Comparison of ENCODE assay signal across 1 cellular context in the genomic region with DNA sequence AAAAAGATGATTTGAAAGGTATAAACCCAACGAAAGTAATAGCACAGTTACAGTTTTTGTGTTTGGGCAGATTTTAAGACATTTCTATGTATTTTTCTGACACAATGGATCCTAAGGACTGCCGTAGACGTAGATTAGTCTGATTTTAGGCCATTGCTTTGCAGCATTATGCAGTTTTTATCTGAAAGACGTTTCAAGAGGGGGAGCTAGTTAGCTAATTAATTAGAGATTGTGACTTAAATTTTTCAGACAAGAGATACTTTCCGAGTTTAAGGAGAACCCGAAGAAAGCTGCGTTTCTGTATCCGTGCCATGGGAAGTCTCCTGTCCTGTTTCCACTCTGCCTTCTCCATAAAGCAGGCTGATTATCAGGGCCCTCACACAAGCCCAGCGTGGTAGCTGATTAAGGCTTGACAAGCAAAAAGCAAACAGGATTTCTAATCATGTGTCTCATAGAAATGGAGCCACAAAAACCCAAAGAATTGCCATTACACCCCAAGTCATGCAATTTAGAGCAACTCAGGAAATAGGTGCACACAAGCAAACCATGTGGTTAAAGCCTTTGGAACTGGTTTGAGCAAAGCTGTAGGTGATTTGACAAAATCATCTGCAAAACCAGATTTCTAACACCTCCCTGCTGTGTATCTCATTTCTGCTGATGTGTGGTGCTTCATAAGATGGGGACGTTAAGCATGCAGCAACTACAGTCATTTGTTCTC.
TF ChIP-seq lines count a peak whose summit lies in the region.

No MANE protein-coding gene starts in this region.

TF ChIP-seq in WTC11, 78 proteins besides CTCF, POLR2A, EP300 and RAD21 (continued from another document):
- TF ChIP-seq, protein P1, sequence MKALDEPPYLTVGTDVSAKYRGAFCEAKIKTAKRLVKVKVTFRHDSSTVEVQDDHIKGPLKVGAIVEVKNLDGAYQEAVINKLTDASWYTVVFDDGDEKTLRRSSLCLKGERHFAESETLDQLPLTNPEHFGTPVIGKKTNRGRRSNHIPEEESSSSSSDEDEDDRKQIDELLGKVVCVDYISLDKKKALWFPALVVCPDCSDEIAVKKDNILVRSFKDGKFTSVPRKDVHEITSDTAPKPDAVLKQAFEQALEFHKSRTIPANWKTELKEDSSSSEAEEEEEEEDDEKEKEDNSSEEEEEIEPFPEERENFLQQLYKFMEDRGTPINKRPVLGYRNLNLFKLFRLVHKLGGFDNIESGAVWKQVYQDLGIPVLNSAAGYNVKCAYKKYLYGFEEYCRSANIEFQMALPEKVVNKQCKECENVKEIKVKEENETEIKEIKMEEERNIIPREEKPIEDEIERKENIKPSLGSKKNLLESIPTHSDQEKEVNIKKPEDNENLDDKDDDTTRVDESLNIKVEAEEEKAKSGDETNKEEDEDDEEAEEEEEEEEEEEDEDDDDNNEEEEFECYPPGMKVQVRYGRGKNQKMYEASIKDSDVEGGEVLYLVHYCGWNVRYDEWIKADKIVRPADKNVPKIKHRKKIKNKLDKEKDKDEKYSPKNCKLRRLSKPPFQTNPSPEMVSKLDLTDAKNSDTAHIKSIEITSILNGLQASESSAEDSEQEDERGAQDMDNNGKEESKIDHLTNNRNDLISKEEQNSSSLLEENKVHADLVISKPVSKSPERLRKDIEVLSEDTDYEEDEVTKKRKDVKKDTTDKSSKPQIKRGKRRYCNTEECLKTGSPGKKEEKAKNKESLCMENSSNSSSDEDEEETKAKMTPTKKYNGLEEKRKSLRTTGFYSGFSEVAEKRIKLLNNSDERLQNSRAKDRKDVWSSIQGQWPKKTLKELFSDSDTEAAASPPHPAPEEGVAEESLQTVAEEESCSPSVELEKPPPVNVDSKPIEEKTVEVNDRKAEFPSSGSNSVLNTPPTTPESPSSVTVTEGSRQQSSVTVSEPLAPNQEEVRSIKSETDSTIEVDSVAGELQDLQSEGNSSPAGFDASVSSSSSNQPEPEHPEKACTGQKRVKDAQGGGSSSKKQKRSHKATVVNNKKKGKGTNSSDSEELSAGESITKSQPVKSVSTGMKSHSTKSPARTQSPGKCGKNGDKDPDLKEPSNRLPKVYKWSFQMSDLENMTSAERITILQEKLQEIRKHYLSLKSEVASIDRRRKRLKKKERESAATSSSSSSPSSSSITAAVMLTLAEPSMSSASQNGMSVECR (CRISPR knock-in tag; IDR thresholded peaks at IDR 0.05; ENCODE audit: borderline replicate concordance) = no peak
- TF ChIP-seq SMAD4 (CRISPR knock-in tag; IDR thresholded peaks at IDR 0.05) = no peak
